ENCODE assay signal across 25 cellular contexts in the genomic region with DNA sequence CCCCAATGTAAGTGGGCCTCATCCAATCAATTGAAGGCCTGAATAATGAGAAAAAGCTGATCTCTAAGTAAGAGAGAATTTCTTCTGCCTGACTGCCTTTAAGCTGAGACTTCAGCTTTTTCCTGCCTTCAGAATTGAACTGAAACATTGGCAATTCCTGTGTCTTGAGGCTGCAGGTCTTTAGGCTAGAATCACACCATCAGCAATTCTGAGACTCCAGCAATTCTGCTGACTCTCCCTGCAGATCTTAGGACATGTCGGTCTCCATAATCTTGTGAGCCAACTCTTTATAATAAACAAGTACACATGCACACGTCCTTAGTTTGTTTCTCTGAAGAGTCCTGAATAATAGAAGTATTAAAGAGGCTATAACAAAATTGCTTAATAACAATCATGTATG.
DNase-seq lines count a peak whose midpoint lies in the region; ATAC-seq, FAIRE-seq and TF ChIP-seq lines count a peak whose summit lies in the region.
"Had no signal": no experiment of that assay in that cellular context is flagged by ENCODE, and none has a peak within 500 bp of the region (broad histone marks: within the 10 kb centered on the region; RNA-seq: fewer than 3 reads in every experiment).

No MANE protein-coding gene starts in this region.

- no peak for FAIRE-seq in HepG2 (lab: Jason Lieb, UNC)
- FAIRE-seq: GM12878, GM12892, GM18507 had no signal

- H2AFZ ChIP-seq in HepG2 (ENCODE audit: low read length) (no peak overlapping the region), neural progenitor cell (replicated peaks) (no peak overlapping the region)

- CTCF ChIA-PET in HepG2 (lab: Yijun Ruan, JAX; ENCODE audit: low intra/inter-chr PET ratio, low total read pairs), result no interaction called here

- no peak overlapping the region for H3K4me3 Mint-ChIP-seq in neural progenitor cell
- no peak overlapping the region for H3K4me3 Mint-ChIP-seq in activated naive CD8-positive, alpha-beta T cell treated with anti-CD3 and anti-CD28 coated beads, Interleukin-2, amount 50 U/mL, for 24 hours
- H3K4me3 Mint-ChIP-seq: CD14-positive monocyte; CD4-positive, alpha-beta memory T cell; CD4-positive, CD25-positive, alpha-beta regulatory T cell; CD8-positive, alpha-beta memory T cell had no signal

- no peaks in the 10 kb centered on the region for H3F3A ChIP-seq in neural progenitor cell (ENCODE audit: low read depth)

- intact Hi-C loops in HepG2 (cut with micrococcal nuclease; ENCODE audit: unreplicated experiment), result no loop called here
- intact Hi-C loops in right lobe of liver (cut with DNase I), result no loop called here

- no peak for DNase-seq in HepG2 (ENCODE audit: low spot score)
- DNase-seq in right lobe of liver, result no peak
- peak; percentile 60 for DNase-seq in RPMI8226
- peak; percentile 69 for DNase-seq in neural progenitor cell (ENCODE audit: low spot score)
- peak; percentile 4 for DNase-seq in retinal pigment epithelial cell (ENCODE audit: low read depth)
- no peak for DNase-seq in G401 (ENCODE audit: low spot score)
- DNase-seq in activated naive CD8-positive, alpha-beta T cell treated with anti-CD3 and anti-CD28 coated beads, Interleukin-2, amount 50 U/mL, for 24 hours, result no peak
- DNase-seq: ACHN; BE2C; C1 segment of cervical spinal cord; CD4-positive, alpha-beta memory T cell; CD4-positive, CD25-positive, alpha-beta regulatory T cell; CD8-positive, alpha-beta memory T cell; COR-L47; DMS 273 treated with DMSO at 0.1 percent for 48 hours; DMS153; DMS79 treated with DMSO at 0.1 percent for 48 hours; GDM1 had no signal

- in situ Hi-C loops in HepG2 (cut with HindIII; ENCODE audit: extremely low pct_ligation_motif_present, low pct_unique_long_range_greater_than_20kb), result no loop called here
- in situ Hi-C loops in G401 (cut with HindIII; ENCODE audit: low sequenced_read_pairs), result no loop called here

- TF ChIP-seq CTCF in HepG2 (CRISPR knock-in tag; IDR thresholded peaks at IDR 0.05) (no peak), right lobe of liver (IDR thresholded peaks at IDR 0.05) (no peak), neural progenitor cell (IDR thresholded peaks at IDR 0.05) (no peak), retinal pigment epithelial cell (conservative IDR thresholded peaks at IDR 0.05; ENCODE audit: low read depth, low read length) (no peak)

- ATAC-seq in HepG2 (no peak), right lobe of liver (no peak), HG02759 (IDR thresholded peaks at IDR 0.05; ENCODE audit: unreplicated experiment) (no peak)
- ATAC-seq in activated naive CD8-positive, alpha-beta T cell treated with anti-CD3 and anti-CD28 coated beads, Interleukin-2, amount 50 U/mL, for 24 hours, result no peak
- ATAC-seq: GM12878 had no signal

- WGBS in HepG2 (ENCODE audit: low lambda C conversion rate), result 84% methylated on average over 2 of the region's 2 CpGs
- WGBS in right lobe of liver (ENCODE audit: insufficient coverage, low coverage, low lambda C conversion rate, missing lambda C conversion rate), result 71% methylated on average over 2 of the region's 2 CpGs

- H3K27me3 ChIP-seq in HepG2 (ENCODE audit: control insufficient read depth in 1 of 2, insufficient read depth in 2 of 2, low read length in 2 of 2) (no peaks in the 10 kb centered on the region), right lobe of liver (no peaks in the 10 kb centered on the region), neural progenitor cell (no peaks in the 10 kb centered on the region)
- H3K27me3 ChIP-seq: BE2C, BLaER1 had no signal

- H3K4me2 ChIP-seq in HepG2 (ENCODE audit: low read depth, low read length) (no peak overlapping the region), neural progenitor cell (peak overlapping the region; percentile 56)
- H3K4me2 ChIP-seq: BLaER1 had no signal

- H3K27me3 Mint-ChIP-seq in neural progenitor cell (ENCODE audit: insufficient read depth, low read depth), result no peaks in the 10 kb centered on the region
- no peaks in the 10 kb centered on the region for H3K27me3 Mint-ChIP-seq in activated naive CD8-positive, alpha-beta T cell treated with anti-CD3 and anti-CD28 coated beads, Interleukin-2, amount 50 U/mL, for 24 hours
- H3K27me3 Mint-ChIP-seq: CD4-positive, alpha-beta memory T cell; CD4-positive, CD25-positive, alpha-beta regulatory T cell; CD8-positive, alpha-beta memory T cell had no signal

- TF ChIP-seq EP300 in HepG2 (IDR thresholded peaks at IDR 0.05; ENCODE audit: low read depth in 2 of 2, low read length in 2 of 2), result no peak
- TF ChIP-seq EP300 in HepG2 (CRISPR knock-in tag; IDR thresholded peaks at IDR 0.05; ENCODE audit: borderline replicate concordance), result no peak

- POLR2A ChIA-PET in HepG2 (lab: Yijun Ruan, JAX), result no interaction called here

- H3K4me3 ChIP-seq in HepG2 (replicated peaks in 1 of 3; ENCODE audit: insufficient read depth in 1 of 3, low read depth in 2 of 3, low read length in 3 of 3), result no peak overlapping the region
- no peak overlapping the region for H3K4me3 ChIP-seq in right lobe of liver
- H3K4me3 ChIP-seq in neural progenitor cell, result no peak overlapping the region
- H3K4me3 ChIP-seq in retinal pigment epithelial cell (ENCODE audit: low read length), result no peak overlapping the region
- H3K4me3 ChIP-seq: BLaER1, GM12878 had no signal

- H3K9ac ChIP-seq in HepG2 (ENCODE audit: insufficient read depth, low read depth, low read length) (no peak overlapping the region), neural progenitor cell (no peak overlapping the region)
- H3K9ac ChIP-seq: BLaER1 had no signal

- H3K9me3 ChIP-seq in HepG2 (ENCODE audit: low read length) (peaks cover 7% of the 10 kb centered on the region), right lobe of liver (peaks cover 0 to under 1% (median 0%) of the 10 kb centered on the region in 4 donors), neural progenitor cell (ENCODE audit: low read depth) (peaks cover 3% of the 10 kb centered on the region)
- H3K9me3 ChIP-seq: BE2C had no signal

- TF ChIP-seq POLR2A in HepG2 (IDR thresholded peaks at IDR 0.05; ENCODE audit: insufficient read depth in 1 of 2, low read depth in 2 of 2, low read length in 2 of 2) (no peak), right lobe of liver (IDR thresholded peaks at IDR 0.05) (no peak)

- H3K79me2 ChIP-seq in HepG2 (ENCODE audit: insufficient read depth, low read length), result no peaks in the 10 kb centered on the region
- H3K79me2 ChIP-seq in neural progenitor cell (ENCODE audit: low read depth), result no peaks in the 10 kb centered on the region

- no peak for TF ChIP-seq RAD21 in HepG2 (CRISPR knock-in tag; IDR thresholded peaks at IDR 0.05)

- H3K27ac Mint-ChIP-seq in neural progenitor cell, result peak overlapping the region; percentile 69
- no peak overlapping the region for H3K27ac Mint-ChIP-seq in activated naive CD8-positive, alpha-beta T cell treated with anti-CD3 and anti-CD28 coated beads, Interleukin-2, amount 50 U/mL, for 24 hours
- H3K27ac Mint-ChIP-seq: CD14-positive monocyte; CD4-positive, alpha-beta memory T cell; CD4-positive, CD25-positive, alpha-beta regulatory T cell; CD8-positive, alpha-beta memory T cell had no signal

- peaks cover 6% of the 10 kb centered on the region for H3K4me1 Mint-ChIP-seq in neural progenitor cell
- no peaks in the 10 kb centered on the region for H3K4me1 Mint-ChIP-seq in activated naive CD8-positive, alpha-beta T cell treated with anti-CD3 and anti-CD28 coated beads, Interleukin-2, amount 50 U/mL, for 24 hours
- H3K4me1 Mint-ChIP-seq: CD14-positive monocyte; CD4-positive, alpha-beta memory T cell; CD4-positive, CD25-positive, alpha-beta regulatory T cell; CD8-positive, alpha-beta memory T cell had no signal

- H3K4me1 ChIP-seq in HepG2 (ENCODE audit: insufficient read depth, low read length) (no peaks in the 10 kb centered on the region), right lobe of liver (no peaks in the 10 kb centered on the region), neural progenitor cell (peaks cover 13% of the 10 kb centered on the region)
- H3K4me1 ChIP-seq: BE2C, BLaER1 had no signal

- no peaks in the 10 kb centered on the region for H4K20me1 ChIP-seq in HepG2 (ENCODE audit: insufficient read depth, low read length)
- no peaks in the 10 kb centered on the region for H4K20me1 ChIP-seq in neural progenitor cell (ENCODE audit: low read depth)
- H4K20me1 ChIP-seq: BLaER1 had no signal

- no TSS peak for BruUV-seq in HepG2 (replicated peaks; lab: Mats Ljungman, UMichigan)

- peaks cover 2% of the 10 kb centered on the region for H3K9me3 Mint-ChIP-seq in neural progenitor cell
- peaks cover 19% of the 10 kb centered on the region for H3K9me3 Mint-ChIP-seq in activated naive CD8-positive, alpha-beta T cell treated with anti-CD3 and anti-CD28 coated beads, Interleukin-2, amount 50 U/mL, for 24 hours

- H3K36me3 ChIP-seq in HepG2 (replicated peaks in 1 of 2; ENCODE audit: control insufficient read depth in 1 of 2, insufficient read depth in 2 of 2, low read length in 2 of 2), result no peaks in the 10 kb centered on the region
- H3K36me3 ChIP-seq in right lobe of liver, result no peaks in the 10 kb centered on the region
- no peaks in the 10 kb centered on the region for H3K36me3 ChIP-seq in neural progenitor cell
- H3K36me3 ChIP-seq: BE2C, BLaER1 had no signal

- H3K27ac ChIP-seq in HepG2 (ENCODE audit: extremely low read length, insufficient read depth, low read length) (no peak overlapping the region), right lobe of liver (no peak overlapping the region), neural progenitor cell (no peak overlapping the region)
- H3K27ac ChIP-seq: 22Rv1, BLaER1 had no signal

- no peaks in the 10 kb centered on the region for H3K36me3 Mint-ChIP-seq in neural progenitor cell
- H3K36me3 Mint-ChIP-seq in activated naive CD8-positive, alpha-beta T cell treated with anti-CD3 and anti-CD28 coated beads, Interleukin-2, amount 50 U/mL, for 24 hours (ENCODE audit: low read depth), result peaks cover 22% of the 10 kb centered on the region
- H3K36me3 Mint-ChIP-seq: CD14-positive monocyte had no signal

TF ChIP-seq in HepG2, 621 proteins besides CTCF, POLR2A, EP300 and RAD21:
- no peak for TF ChIP-seq PITX1 (CRISPR knock-in tag; IDR thresholded peaks at IDR 0.05)
- peak; percentile 77 for TF ChIP-seq MAFF (IDR thresholded peaks at IDR 0.05; ENCODE audit: low read depth, low read length)
- TF ChIP-seq MAFK (conservative IDR thresholded peaks at IDR 0.05 in 1 of 2, IDR thresholded peaks at IDR 0.05 in 1 of 2; ENCODE audit: low read length in 2 of 2), result peak; percentile 55 to 86

Comparison
In these comparisons a context has a peak if more than half of its experiments do, and no peak if none do; other contexts are left out.
1. DNase-seq: peak in RPMI8226 (single experiment), neural progenitor cell (single experiment) and retinal pigment epithelial cell (single experiment); none in HepG2 (single experiment), right lobe of liver (0 of 3), G401 (single experiment) and activated naive CD8-positive, alpha-beta T cell treated with anti-CD3 and anti-CD28 coated beads, Interleukin-2, amount 50 U/mL, for 24 hours (single experiment).